ENCODE assay signal across 18 cellular contexts in genomic region chr4:130738233-130738632, GRCh38.
"Had no signal": no experiment of that assay in that cellular context is flagged by ENCODE, and none has a peak within 500 bp of the region (broad histone marks: within the 10 kb centered on the region; RNA-seq: fewer than 3 reads in every experiment).

No MANE protein-coding gene starts in this region.

- ATAC-seq: gastrocnemius medialis; natural killer cell treated with Interleukin-12 subunit alpha and Interleukin-12 subunit beta and Interleukin-15 and Interleukin-18, amount 100 ng/mL, for 72 hours; psoas muscle; sciatic nerve had no signal

- H3K4me1 ChIP-seq: esophagus muscularis mucosa, gastrocnemius medialis, left ventricle myocardium inferior, lower lobe of right lung, neural progenitor cell, parathyroid adenoma, psoas muscle, spleen had no signal

- H3K4me2 ChIP-seq: neural progenitor cell had no signal

- H3K9me3 ChIP-seq: esophagus muscularis mucosa, gastrocnemius medialis, psoas muscle had no signal

- H3K36me3 ChIP-seq: esophagus muscularis mucosa, gastrocnemius medialis, left ventricle myocardium inferior, lower lobe of right lung, neural progenitor cell, spleen had no signal

- DNase-seq: effector memory CD4-positive, alpha-beta T cell; gastrocnemius medialis; immature natural killer cell; left ventricle myocardium inferior; lower lobe of right lung; mesenchymal stem cell; midbrain; occipital lobe; psoas muscle; spleen; stimulated activated naive CD4-positive, alpha-beta T cell; trophoblast cell had no signal

- H3K9ac ChIP-seq: neural progenitor cell, parathyroid adenoma had no signal

- H3K27ac ChIP-seq: epithelial cell of prostate, esophagus muscularis mucosa, gastrocnemius medialis, left ventricle myocardium inferior, lower lobe of right lung, neural progenitor cell, parathyroid adenoma, psoas muscle, spleen had no signal

- H3K27me3 ChIP-seq: esophagus muscularis mucosa, gastrocnemius medialis, neural progenitor cell, spleen had no signal

- H3K4me3 ChIP-seq: esophagus muscularis mucosa, gastrocnemius medialis, left ventricle myocardium inferior, lower lobe of right lung, neural progenitor cell, psoas muscle, spleen had no signal

- H3K79me2 ChIP-seq: parathyroid adenoma had no signal

- H2AFZ ChIP-seq: neural progenitor cell, parathyroid adenoma had no signal
